ENCODE assay signal across 12 cellular contexts in the genomic region with DNA sequence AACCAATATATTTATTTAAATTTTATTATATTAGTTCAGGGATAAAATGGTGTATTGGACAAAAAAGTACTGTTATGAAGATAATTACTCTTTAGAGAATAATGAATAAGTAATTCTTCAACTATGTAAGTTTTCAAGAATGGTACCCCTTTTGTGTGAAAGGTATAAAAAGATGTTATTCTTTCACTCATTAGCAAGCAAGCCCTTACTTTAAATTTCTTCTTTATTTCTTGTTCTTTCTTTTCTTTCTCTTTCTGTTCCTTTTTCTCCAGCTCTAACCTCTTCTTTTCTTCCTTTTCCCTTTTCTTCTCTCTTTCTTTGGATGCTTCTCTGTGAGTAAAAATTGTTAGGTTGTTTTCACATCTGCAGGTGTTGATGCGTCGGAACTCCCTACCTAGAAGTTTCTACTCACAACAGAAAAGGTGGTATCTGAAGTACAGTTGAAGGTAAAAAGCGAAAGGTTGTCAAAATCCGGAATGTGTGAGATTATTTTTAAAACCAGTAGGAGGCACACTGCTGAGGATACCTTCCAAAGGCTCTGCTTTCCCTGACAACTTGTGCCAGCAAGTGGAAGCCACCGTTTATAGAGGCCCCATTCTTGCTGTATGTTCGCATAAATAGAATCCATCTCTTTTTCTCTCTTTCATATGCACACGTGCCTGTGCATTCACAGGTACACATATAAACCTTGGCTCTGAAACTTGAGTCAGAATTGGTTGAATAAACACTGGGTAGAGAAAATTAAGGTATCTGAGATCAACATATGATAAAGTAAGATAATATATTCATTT.
DNase-seq lines count a peak whose midpoint lies in the region; ATAC-seq and TF ChIP-seq lines count a peak whose summit lies in the region.
"Had no signal": no experiment of that assay in that cellular context is flagged by ENCODE, and none has a peak within 500 bp of the region (broad histone marks: within the 10 kb centered on the region; RNA-seq: fewer than 3 reads in every experiment).

No MANE protein-coding gene starts in this region.

- no peak overlapping the region; the same call in 1 of the 2 replicates for H3K4me3 Mint-ChIP-seq in HFFc6
- no peak overlapping the region for H3K4me3 Mint-ChIP-seq in activated naive CD8-positive, alpha-beta T cell treated with anti-CD3 and anti-CD28 coated beads for 36 hours
- no peak overlapping the region for H3K4me3 Mint-ChIP-seq in CD14-positive monocyte

- peak; percentile 60 for TF ChIP-seq CTCF in HFFc6 (IDR thresholded peaks at IDR 0.05)
- no peak for TF ChIP-seq CTCF in CD14-positive monocyte (IDR thresholded peaks at IDR 0.05)

- H3K36me3 Mint-ChIP-seq in HFFc6 (ENCODE audit: low read depth) (peaks cover 5% of the 10 kb centered on the region; the same call in 1 of the 2 replicates), CD14-positive monocyte (peaks cover 59 to 62% of the 10 kb centered on the region in 2 donors)
- peaks cover 34% of the 10 kb centered on the region for H3K36me3 Mint-ChIP-seq in activated naive CD8-positive, alpha-beta T cell treated with anti-CD3 and anti-CD28 coated beads for 36 hours

- peak; percentile 76 to 83 for ATAC-seq in activated CD4-positive, CD25-positive, alpha-beta regulatory T cell treated with anti-CD3 and anti-CD28 coated beads, Interleukin-2, amount 50 U/mL, for 24 hours
- ATAC-seq: left cardiac atrium had no signal

- H3K9me3 Mint-ChIP-seq in HFFc6 (no peaks in the 10 kb centered on the region), CD14-positive monocyte (peaks cover 0 to 3% (median 0%) of the 10 kb centered on the region in 7 donors)
- no peaks in the 10 kb centered on the region for H3K9me3 Mint-ChIP-seq in activated naive CD8-positive, alpha-beta T cell treated with anti-CD3 and anti-CD28 coated beads for 36 hours

- intact Hi-C loops in CD14-positive monocyte (cut with micrococcal nuclease): no loop called here

- H3K4me1 Mint-ChIP-seq in HFFc6 (ENCODE audit: low read depth): peaks cover 43% of the 10 kb centered on the region
- peaks cover 30% of the 10 kb centered on the region for H3K4me1 Mint-ChIP-seq in activated naive CD8-positive, alpha-beta T cell treated with anti-CD3 and anti-CD28 coated beads for 36 hours
- H3K4me1 Mint-ChIP-seq in CD14-positive monocyte: no peaks in the 10 kb centered on the region

- DNase-seq in activated CD4-positive, CD25-positive, alpha-beta regulatory T cell (lab: John Stamatoyannopoulos, UW): no peak
- DNase-seq in HFFc6: no peak
- DNase-seq in activated naive CD8-positive, alpha-beta T cell treated with anti-CD3 and anti-CD28 coated beads for 36 hours: no peak
- DNase-seq in left kidney (ENCODE audit: low read depth, low spot score): peak; percentile 18
- no peak for DNase-seq in CD14-positive monocyte (ENCODE audit: low spot score)
- DNase-seq in NCI-H187 (lab: John Stamatoyannopoulos, UW): no peak
- no peak for DNase-seq in effector CD4-positive, alpha-beta T cell
- DNase-seq: caudate nucleus, left cardiac atrium, NCI-H1092 treated with DMSO at 0.1 percent for 48 hours, stomach had no signal

- H3K27me3 Mint-ChIP-seq in HFFc6 (ENCODE audit: insufficient read depth) (no peaks in the 10 kb centered on the region), CD14-positive monocyte (ENCODE audit: low read depth in 3 of 3) (no peaks in the 10 kb centered on the region)
- no peaks in the 10 kb centered on the region for H3K27me3 Mint-ChIP-seq in activated naive CD8-positive, alpha-beta T cell treated with anti-CD3 and anti-CD28 coated beads for 36 hours

- H3K27ac Mint-ChIP-seq in HFFc6: peak overlapping the region; percentile 46
- peak overlapping the region; percentile 78 for H3K27ac Mint-ChIP-seq in activated naive CD8-positive, alpha-beta T cell treated with anti-CD3 and anti-CD28 coated beads for 36 hours
- H3K27ac Mint-ChIP-seq in CD14-positive monocyte: peak overlapping the region in 1 of 7 donors; percentile 15
